In genomic region chr17:47785538-47786123, GRCh38 we compare ENCODE assay signal across 11 cellular contexts. TPM values are rescaled to one million over a fixed set of nuclear protein-coding genes. Genes with fewer than 3 reads are reported as not detected.
A peak's percentile ranks its signal among the peaks of the same experiment; 100 is the strongest.
DNase-seq lines count a peak whose midpoint lies in the region; ATAC-seq and TF ChIP-seq lines count a peak whose summit lies in the region.
"Had no signal": no experiment of that assay in that cellular context is flagged by ENCODE, and none has a peak within 500 bp of the region (broad histone marks: within the 10 kb centered on the region; RNA-seq: fewer than 3 reads in every experiment).

No MANE protein-coding gene starts in this region.

- no peak overlapping the region for H3K27ac Mint-ChIP-seq in CD4-positive, alpha-beta memory T cell
- H3K27ac Mint-ChIP-seq: T-helper 1 cell treated with Interleukin-12 subunit alpha and Interleukin-12 subunit beta and Interleukin-4 antibody, amounts not matched to agents 30 μg/mL and 1 μg/mL, for 36 hours had no signal

- H3K27me3 ChIP-seq in DND-41 (ENCODE audit: insufficient read depth, low read length, poor library complexity), result no peaks in the 10 kb centered on the region
- peaks cover 54% of the 10 kb centered on the region for H3K27me3 ChIP-seq in hepatocyte
- peaks cover 6% of the 10 kb centered on the region for H3K27me3 ChIP-seq in CD4-positive, alpha-beta memory T cell (ENCODE audit: insufficient read depth, low read length)

- no peaks in the 10 kb centered on the region for H3K4me1 ChIP-seq in DND-41 (ENCODE audit: insufficient read depth, low read length)
- H3K4me1 ChIP-seq in hepatocyte (ENCODE audit: insufficient read depth), result no peaks in the 10 kb centered on the region
- H3K4me1 ChIP-seq in CD4-positive, alpha-beta memory T cell (ENCODE audit: insufficient read depth, low read length), result peaks cover 9% of the 10 kb centered on the region

- 43% methylated on average over 5 of the region's 5 CpGs for WGBS in hepatocyte (ENCODE audit: low lambda C conversion rate, missing lambda C conversion rate)

- H3K4me2 ChIP-seq in DND-41 (ENCODE audit: insufficient read depth, low read length) (no peak overlapping the region), hepatocyte (no peak overlapping the region)

- H4K20me1 ChIP-seq in DND-41 (ENCODE audit: insufficient read depth, low read length) (no peaks in the 10 kb centered on the region; the same call in 1 of the 2 replicates), hepatocyte (ENCODE audit: insufficient read depth, poor library complexity, severe bottlenecking) (no peaks in the 10 kb centered on the region)

- H3K9me3 ChIP-seq in DND-41 (ENCODE audit: insufficient read depth, low read length, severe bottlenecking) (no peaks in the 10 kb centered on the region), hepatocyte (ENCODE audit: low read depth) (no peaks in the 10 kb centered on the region)
- H3K9me3 ChIP-seq in CD4-positive, alpha-beta memory T cell (ENCODE audit: control insufficient read depth in 1 of 2, low read length in 2 of 2), result no peaks in the 10 kb centered on the region

- H3K9ac ChIP-seq in DND-41 (ENCODE audit: low read depth, low read length), result no peak overlapping the region

- H3K9me3 Mint-ChIP-seq in CD4-positive, alpha-beta memory T cell, result peaks cover 0 to 2% (median 0%) of the 10 kb centered on the region in 8 donors
- H3K9me3 Mint-ChIP-seq: T-helper 1 cell treated with Interleukin-12 subunit alpha and Interleukin-12 subunit beta and Interleukin-4 antibody, amounts not matched to agents 30 μg/mL and 1 μg/mL, for 36 hours had no signal

- H3K4me3 Mint-ChIP-seq in CD4-positive, alpha-beta memory T cell, result no peak overlapping the region
- H3K4me3 Mint-ChIP-seq: T-helper 1 cell treated with Interleukin-12 subunit alpha and Interleukin-12 subunit beta and Interleukin-4 antibody, amounts not matched to agents 30 μg/mL and 1 μg/mL, for 36 hours had no signal

- H2AFZ ChIP-seq in DND-41 (ENCODE audit: low read depth, low read length) (no peak overlapping the region), hepatocyte (no peak overlapping the region)

- H3K9me2 ChIP-seq in hepatocyte (replicated peaks; ENCODE audit: insufficient read depth), result no peaks in the 10 kb centered on the region

- CTCF ChIA-PET in CD4-positive, alpha-beta memory T cell (lab: Charles Lee; ENCODE audit: partially characterized antibody), result interaction anchor here (1.3 to 1.6 kb wide), 3 partner anchors 16 to 121 kb away, joined by 4 read pairs; partner anchors contain the start of gene SCRN2

- H3K27ac ChIP-seq in DND-41 (ENCODE audit: low read length) (no peak overlapping the region), hepatocyte (no peak overlapping the region)
- no peak overlapping the region for H3K27ac ChIP-seq in CD4-positive, alpha-beta memory T cell (ENCODE audit: low read depth, low read length)

- POLR2A ChIA-PET in CD4-positive, alpha-beta memory T cell (lab: Charles Lee; ENCODE audit: partially characterized antibody), result interaction anchor here (0.9 to 1.1 kb wide), 2 partner anchors 36 to 110 kb away, joined by 3 read pairs; partner anchors contain the start of gene SP2

- DNase-seq in DND-41 (peak; percentile 69), HK-2 (ENCODE audit: unreplicated experiment) (peak; percentile 30), UCSD-AML1 (lab: John Stamatoyannopoulos, UW; ENCODE audit: unreplicated experiment) (peak; percentile 51), hepatocyte (ENCODE audit: low spot score) (peak; percentile 47), H4 (ENCODE audit: low spot score) (no peak), left colon (no peak)
- no peak for DNase-seq in CD4-positive, alpha-beta memory T cell
- DNase-seq: aorta, NCI-H1694 had no signal

- H3K36me3 ChIP-seq in DND-41 (ENCODE audit: insufficient read depth, low read length), result no peaks in the 10 kb centered on the region
- H3K36me3 ChIP-seq in hepatocyte (replicated peaks; ENCODE audit: insufficient read depth, low read depth), result no peaks in the 10 kb centered on the region
- no peaks in the 10 kb centered on the region for H3K36me3 ChIP-seq in CD4-positive, alpha-beta memory T cell (ENCODE audit: insufficient read depth, low read length)

- no peak for TF ChIP-seq CTCF in DND-41 (IDR thresholded peaks at IDR 0.05; ENCODE audit: borderline replicate concordance, extremely low read depth, low read length, poor library complexity, severe bottlenecking)
- no peak for TF ChIP-seq CTCF in hepatocyte (IDR thresholded peaks at IDR 0.05; ENCODE audit: poor library complexity)

- H3K27me3 Mint-ChIP-seq in CD4-positive, alpha-beta memory T cell, result peaks cover 19 to 25% of the 10 kb centered on the region in 2 donors

- ATAC-seq in DND-41 (ENCODE audit: insufficient read depth, low read depth) (peak; percentile 83), left colon (no peak), GM21526 (IDR thresholded peaks at IDR 0.05; ENCODE audit: low FRiP score, unreplicated experiment) (no peak)

- intact Hi-C loops in left colon (cut with DNase I, micrococcal nuclease), result loop anchor here in 1 of 2 donors (10.0 kb wide), 1 partner anchor 121 kb away; no protein-coding TSS in a partner anchor
- intact Hi-C loops in CD4-positive, alpha-beta memory T cell (cut with micrococcal nuclease), result no loop called here

- H3K79me2 ChIP-seq in DND-41 (ENCODE audit: insufficient read depth, low read length) (no peaks in the 10 kb centered on the region), hepatocyte (no peaks in the 10 kb centered on the region)

- H3K36me3 Mint-ChIP-seq in CD4-positive, alpha-beta memory T cell, result no peaks in the 10 kb centered on the region

- H3K4me3 ChIP-seq in DND-41 (ENCODE audit: low read depth in 1 of 2, low read length in 2 of 2), result no peak overlapping the region
- H3K4me3 ChIP-seq in hepatocyte, result no peak overlapping the region
- no peak overlapping the region for H3K4me3 ChIP-seq in CD4-positive, alpha-beta memory T cell (ENCODE audit: low read length in 2 of 2)

- H3K4me1 Mint-ChIP-seq in CD4-positive, alpha-beta memory T cell, result peaks cover 2 to 15% (median 8%) of the 10 kb centered on the region in 4 donors

RNA-seq across cellular contexts. Expression of gene OSBPL7, which starts 36.0 kb away (rescaled TPM):
- total RNA-seq in hepatocyte, result 3.9 and 6.2 TPM in 2 replicates
- 9.3 and 9.8 TPM in 2 replicates for polyA plus RNA-seq in hepatocyte
- total RNA-seq in H4 (2014; rRNA removed; shearing (Covaris generic)), result 1.9 and 4.4 TPM in 2 replicates
- 10 to 100 TPM; 58.9 to 87.0 TPM for total RNA-seq in left colon
- total RNA-seq in CD4-positive, alpha-beta memory T cell, result 10 to 100 TPM; 46.5 to 50.4 TPM
- 1 to 10 TPM; 1.6 to 7.9 TPM for polyA plus RNA-seq in CD4-positive, alpha-beta memory T cell

RNA-seq across cellular contexts. Expression of gene MRPL10, which starts 45.7 kb away (rescaled TPM):
- total RNA-seq in hepatocyte (30.7 and 38.2 TPM in 2 replicates), left colon (10 to 100 TPM; 31.5 to 37.5 TPM)
- 33.7 and 34.7 TPM in 2 replicates for polyA plus RNA-seq in hepatocyte
- 54.8 and 69.1 TPM in 2 replicates for total RNA-seq in H4 (2014; rRNA removed; shearing (Covaris generic))
- total RNA-seq in CD4-positive, alpha-beta memory T cell, result 10 to 100 TPM; 39.6 to 41.4 TPM
- polyA plus RNA-seq in CD4-positive, alpha-beta memory T cell, result 10 to 100 TPM; 45.9 to 69.6 TPM

RNA-seq across cellular contexts. Expression of gene LRRC46, which starts 45.8 kb away (rescaled TPM):
- not detected in 2 replicates for total RNA-seq in hepatocyte
- polyA plus RNA-seq in hepatocyte, result 0.78 and 0.83 TPM in 2 replicates
- total RNA-seq in H4 (2014; rRNA removed; shearing (Covaris generic)), result 0.27 and 0.35 TPM in 2 replicates
- under 1 TPM in 1 of 2 donors, not detected in 1; 0.42 TPM for total RNA-seq in left colon
- under 1 TPM; 0.23 to 0.69 TPM for total RNA-seq in CD4-positive, alpha-beta memory T cell
- polyA plus RNA-seq in CD4-positive, alpha-beta memory T cell, result not detected

RNA-seq across cellular contexts. Expression of gene TBX21, which starts 52.6 kb away (rescaled TPM):
- total RNA-seq in hepatocyte, result not detected in 2 replicates
- polyA plus RNA-seq in hepatocyte, result not detected in 2 replicates
- total RNA-seq in H4 (2014; rRNA removed; shearing (Covaris generic)), result 0.10 TPM in 1 of 2 replicates, not detected in the other
- total RNA-seq in left colon, result under 1 TPM; 0.34 to 0.56 TPM
- 10 to 100 TPM; 15.8 to 17.9 TPM for total RNA-seq in CD4-positive, alpha-beta memory T cell
- polyA plus RNA-seq in CD4-positive, alpha-beta memory T cell, result 10 to 100 TPM in 1 of 2 donors, 1 to 10 TPM in 1; 6.8 to 11.5 TPM
- polyA plus RNA-seq: aorta had no signal

RNA-seq across cellular contexts. Expression of gene SCRN2, which starts 55.4 kb away (rescaled TPM):
- total RNA-seq in hepatocyte (20.4 and 35.3 TPM in 2 replicates), left colon (10 to 100 TPM; 51.0 to 53.7 TPM)
- polyA plus RNA-seq in hepatocyte, result 59.8 and 79.0 TPM in 2 replicates
- total RNA-seq in H4 (2014; rRNA removed; shearing (Covaris generic)), result 21.0 and 21.9 TPM in 2 replicates
- total RNA-seq in CD4-positive, alpha-beta memory T cell, result 10 to 100 TPM; 26.4 to 30.5 TPM
- 10 to 100 TPM; 15.7 to 19.5 TPM for polyA plus RNA-seq in CD4-positive, alpha-beta memory T cell

Comparison
In these comparisons a context has a peak if more than half of its experiments do, and no peak if none do; other contexts are left out.
1. DNase-seq: peak in DND-41 (single experiment), HK-2 (single experiment), UCSD-AML1 (single experiment) and hepatocyte (single experiment); none in H4 (single experiment), left colon (0 of 2) and CD4-positive, alpha-beta memory T cell (0 of 5).